17 cellular contexts compared by ENCODE assay signal in the genomic region with DNA sequence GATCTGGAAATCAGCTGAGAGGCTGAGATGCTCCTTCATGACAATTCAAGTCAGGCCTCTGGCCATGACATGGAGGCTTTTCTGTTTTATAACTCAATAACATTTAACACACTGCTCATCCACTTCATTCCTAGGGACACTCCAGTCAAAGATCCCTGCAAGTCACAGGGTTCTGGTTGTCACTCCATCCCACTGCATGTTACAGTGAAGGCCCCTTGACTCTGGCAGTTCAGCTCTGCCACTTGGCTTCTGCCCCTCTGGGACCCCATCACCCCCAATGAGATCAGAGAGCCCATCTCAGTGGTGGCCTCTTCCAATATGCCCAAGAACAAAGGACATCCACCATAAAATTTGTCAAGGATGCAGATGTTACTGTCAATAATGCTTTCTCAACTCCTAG. TPM values are rescaled to one million over a fixed set of nuclear protein-coding genes. Genes with fewer than 3 reads are reported as not detected.
DNase-seq lines count a peak whose midpoint lies in the region; TF ChIP-seq lines count a peak whose summit lies in the region.
"Had no signal": no experiment of that assay in that cellular context is flagged by ENCODE, and none has a peak within 500 bp of the region (broad histone marks: within the 10 kb centered on the region; RNA-seq: fewer than 3 reads in every experiment).

No MANE protein-coding gene starts in this region.

- H3K4me1 Mint-ChIP-seq in neural progenitor cell (peaks cover 14% of the 10 kb centered on the region), type B pancreatic cell (ENCODE audit: unreplicated experiment) (peaks cover 5% of the 10 kb centered on the region)

- H3K4me2 ChIP-seq in neural progenitor cell = no peak overlapping the region
- H3K4me2 ChIP-seq: A549, GM23338 had no signal

- no peak overlapping the region for H3K4me3 ChIP-seq in neural progenitor cell
- H3K4me3 ChIP-seq: A549, GM23338 had no signal

- peak; percentile 26 for DNase-seq in activated CD8-positive, alpha-beta memory T cell treated with anti-CD3 and anti-CD28 coated beads for 24 hours
- DNase-seq in activated CD8-positive, alpha-beta memory T cell treated with anti-CD3 and anti-CD28 coated beads, Interleukin-2, amount 50 U/mL, for 4 hours = no peak
- peak; percentile 10 for DNase-seq in activated CD8-positive, alpha-beta memory T cell treated with anti-CD3 and anti-CD28 coated beads, Interleukin-2, amount 50 U/mL, for 48 hours
- no peak for DNase-seq in neural progenitor cell (ENCODE audit: low spot score)
- DNase-seq in type B pancreatic cell (ENCODE audit: extremely low spot score, unreplicated experiment) = peak; percentile 20
- no peak for DNase-seq in NCI-H2081 (lab: John Stamatoyannopoulos, UW)
- no peak for DNase-seq in C1 segment of cervical spinal cord (lab: John Stamatoyannopoulos, UW)
- DNase-seq: AML-193; CD4-positive, alpha-beta memory T cell; DMS79 treated with DMSO at 0.1 percent for 48 hours; GF-D8; HCEC 1CT; HFFc6 had no signal

- H3K27ac Mint-ChIP-seq in neural progenitor cell (peak overlapping the region; percentile 44), type B pancreatic cell (no peak overlapping the region)
- H3K27ac Mint-ChIP-seq: CD4-positive, alpha-beta memory T cell; GM23338; HFFc6 had no signal

- peaks cover 97% of the 10 kb centered on the region for H3K27me3 ChIP-seq in neural progenitor cell

- H3K27ac ChIP-seq in neural progenitor cell = no peak overlapping the region
- H3K27ac ChIP-seq: 22Rv1, A549 had no signal

- H3K9me3 ChIP-seq in neural progenitor cell (ENCODE audit: low read depth) = no peaks in the 10 kb centered on the region
- H3K9me3 ChIP-seq: A549 had no signal

- H3K4me3 Mint-ChIP-seq in neural progenitor cell (no peak overlapping the region), type B pancreatic cell (no peak overlapping the region)
- H3K4me3 Mint-ChIP-seq: CD14-positive monocyte; CD4-positive, alpha-beta memory T cell; GM23338; HFFc6 had no signal

- H3K9me3 Mint-ChIP-seq in neural progenitor cell (no peaks in the 10 kb centered on the region), type B pancreatic cell (no peaks in the 10 kb centered on the region)
- H3K9me3 Mint-ChIP-seq: CD14-positive monocyte; CD4-positive, alpha-beta memory T cell; GM23338; HFFc6 had no signal

- H3K79me2 ChIP-seq in neural progenitor cell (ENCODE audit: low read depth) = no peaks in the 10 kb centered on the region

- H2AFZ ChIP-seq in neural progenitor cell (replicated peaks) = no peak overlapping the region
- H2AFZ ChIP-seq: GM23338 had no signal

- H3K4me1 ChIP-seq in neural progenitor cell = peaks cover 2% of the 10 kb centered on the region
- H3K4me1 ChIP-seq: A549 had no signal

- H3K36me3 ChIP-seq in neural progenitor cell = no peaks in the 10 kb centered on the region

- TF ChIP-seq CTCF in neural progenitor cell (IDR thresholded peaks at IDR 0.05) = no peak
- TF ChIP-seq CTCF in type B pancreatic cell (conservative IDR thresholded peaks at IDR 0.05) = no peak

- H3K27me3 Mint-ChIP-seq in neural progenitor cell (ENCODE audit: insufficient read depth, low read depth) (no peaks in the 10 kb centered on the region), type B pancreatic cell (no peaks in the 10 kb centered on the region)

- peaks cover 1% of the 10 kb centered on the region for H3F3A ChIP-seq in neural progenitor cell (ENCODE audit: low read depth)

- peaks cover 2% of the 10 kb centered on the region for H4K20me1 ChIP-seq in neural progenitor cell (ENCODE audit: low read depth)

- no peaks in the 10 kb centered on the region for H3K36me3 Mint-ChIP-seq in neural progenitor cell
- H3K36me3 Mint-ChIP-seq in type B pancreatic cell = no peaks in the 10 kb centered on the region
- H3K36me3 Mint-ChIP-seq: CD14-positive monocyte; CD4-positive, alpha-beta memory T cell had no signal

- no peak overlapping the region for H3K9ac ChIP-seq in neural progenitor cell

RNA-seq across cellular contexts. Expression of a gene that starts 10.0 kb away (rescaled TPM):
- total RNA-seq in neural progenitor cell (ENCODE audit: low replicate concordance) (0.28 and 0.50 TPM in 2 replicates), type B pancreatic cell (ENCODE audit: low replicate concordance) (0.38 and 1.4 TPM in 2 replicates)
- total RNA-seq: CD4-positive, alpha-beta memory T cell; HFFc6 had no signal

RNA-seq across cellular contexts. Expression of a gene that starts 19.9 kb away (rescaled TPM):
- not detected in 2 replicates for total RNA-seq in neural progenitor cell (ENCODE audit: low replicate concordance)
- total RNA-seq in type B pancreatic cell (ENCODE audit: low replicate concordance) = 1.0 TPM in 1 of 2 replicates, not detected in the other
- total RNA-seq: CD4-positive, alpha-beta memory T cell; GM23338; HFFc6 had no signal

RNA-seq across cellular contexts. Expression of a gene that starts 20.8 kb away (rescaled TPM):
- total RNA-seq in neural progenitor cell (ENCODE audit: low replicate concordance) = 3.3 and 13.3 TPM in 2 replicates
- total RNA-seq in type B pancreatic cell (ENCODE audit: low replicate concordance) = 29.7 and 34.9 TPM in 2 replicates

RNA-seq across cellular contexts. Expression of a gene that starts 22.7 kb away (rescaled TPM):
- 0.67 and 2.1 TPM in 2 replicates for total RNA-seq in neural progenitor cell (ENCODE audit: low replicate concordance)
- total RNA-seq in type B pancreatic cell (ENCODE audit: low replicate concordance) = not detected in 2 replicates
- total RNA-seq: CD4-positive, alpha-beta memory T cell; GM23338; HFFc6 had no signal

RNA-seq across cellular contexts. Expression of a gene that starts 28.4 kb away (rescaled TPM):
- total RNA-seq in neural progenitor cell (ENCODE audit: low replicate concordance) (7.8 and 13.0 TPM in 2 replicates), type B pancreatic cell (ENCODE audit: low replicate concordance) (16.5 and 50.5 TPM in 2 replicates)

Comparison
In these comparisons a context has a peak if more than half of its experiments do, and no peak if none do; other contexts are left out.
1. DNase-seq: peak in activated CD8-positive, alpha-beta memory T cell treated with anti-CD3 and anti-CD28 coated beads for 24 hours (single experiment), activated CD8-positive, alpha-beta memory T cell treated with anti-CD3 and anti-CD28 coated beads, Interleukin-2, amount 50 U/mL, for 48 hours (single experiment) and type B pancreatic cell (single experiment); none in activated CD8-positive, alpha-beta memory T cell treated with anti-CD3 and anti-CD28 coated beads, Interleukin-2, amount 50 U/mL, for 4 hours (single experiment), neural progenitor cell (single experiment), NCI-H2081 (0 of 2) and C1 segment of cervical spinal cord (0 of 14).